Comparison of ENCODE assay signal across 1 cellular context in the genomic region with DNA sequence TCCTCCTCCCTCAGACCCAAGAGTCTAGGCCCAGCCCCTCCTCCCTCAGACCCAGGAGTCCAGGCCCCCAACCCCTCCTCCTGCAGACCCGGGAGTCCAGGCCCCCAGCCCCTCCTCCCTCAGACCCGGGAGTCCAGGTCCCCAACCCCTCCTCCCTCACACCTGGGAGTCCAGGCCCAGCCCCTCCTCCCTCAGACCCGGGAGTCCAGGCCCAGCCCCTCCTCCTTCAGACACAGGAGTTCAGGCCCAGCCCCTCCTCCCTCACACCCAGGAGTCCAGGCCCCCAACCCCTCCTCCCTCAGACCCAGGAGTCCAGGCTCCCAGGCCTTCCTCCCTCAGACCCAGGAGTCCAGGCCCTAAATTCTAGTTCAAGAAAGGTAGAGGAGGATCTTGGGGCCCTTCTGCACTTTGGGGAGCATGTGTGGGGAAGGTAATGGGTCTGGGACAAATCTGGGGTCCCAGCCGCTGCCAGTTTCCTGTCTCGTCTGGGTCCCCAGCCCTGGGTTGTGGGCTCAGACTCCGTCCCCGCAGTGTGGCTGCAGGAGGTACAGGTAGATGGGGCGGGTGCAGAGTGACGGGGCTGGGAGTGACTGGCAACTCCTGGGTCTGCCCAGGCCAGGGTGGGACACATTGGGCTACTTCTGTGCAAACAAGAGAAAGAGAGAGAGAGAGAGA.
TF ChIP-seq lines count a peak whose summit lies in the region.

No MANE protein-coding gene starts in this region.

TF ChIP-seq in HCT116, 20 proteins besides CTCF, POLR2A, EP300 and RAD21:
- TF ChIP-seq TCF7L2 (IDR thresholded peaks at IDR 0.05; ENCODE audit: borderline replicate concordance, extremely low read depth, insufficient read depth, insufficient read length): no peak
- no peak for TF ChIP-seq EZH2 (IDR thresholded peaks at IDR 0.05)
- no peak for TF ChIP-seq ZNF274 (IDR thresholded peaks at IDR 0.05; ENCODE audit: low read depth, low read length)
- no peak for TF ChIP-seq EGR1 (IDR thresholded peaks at IDR 0.05; ENCODE audit: low read depth)
